In the genomic region with DNA sequence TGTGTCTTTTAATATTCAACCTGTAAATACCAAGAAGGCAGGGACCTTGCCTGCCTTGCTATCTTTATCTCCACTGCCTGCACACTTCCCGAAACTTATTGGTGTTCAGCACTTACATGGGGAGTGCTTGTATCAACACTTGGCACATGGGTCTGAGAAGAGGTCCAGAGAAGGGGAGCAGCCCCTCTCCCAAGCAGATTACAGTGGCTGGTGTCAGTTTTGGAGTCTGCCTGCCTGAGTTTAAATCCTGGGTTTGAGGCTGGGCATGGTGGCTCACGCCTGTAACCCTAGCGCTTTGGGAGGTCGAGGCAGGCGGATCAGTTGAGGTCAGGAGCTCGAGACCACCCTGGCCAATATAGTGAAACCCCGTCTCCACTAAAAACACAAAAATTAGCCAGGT, we compare ENCODE assay signal across 11 cellular contexts. TPM values are rescaled to one million over a fixed set of nuclear protein-coding genes. Genes with fewer than 3 reads are reported as not detected.
DNase-seq lines count a peak whose midpoint lies in the region; ATAC-seq, FAIRE-seq and TF ChIP-seq lines count a peak whose summit lies in the region.
"Had no signal": no experiment of that assay in that cellular context is flagged by ENCODE, and none has a peak within 500 bp of the region (broad histone marks: within the 10 kb centered on the region; RNA-seq: fewer than 3 reads in every experiment).

No MANE protein-coding gene starts in this region.

- BruUV-seq in IMR-90 (replicated peaks; lab: Mats Ljungman, UMichigan), result no TSS peak

- TF ChIP-seq POLR2A in IMR-90 (IDR thresholded peaks at IDR 0.05; ENCODE audit: low read depth, low read length) (no peak), H1 (IDR thresholded peaks at IDR 0.05; ENCODE audit: control extremely low read depth in 1 of 2, low read depth in 2 of 2, low read length in 2 of 2) (no peak)

- H4K8ac ChIP-seq in IMR-90 (ENCODE audit: low read depth in 2 of 2, low read length in 2 of 2) (no peak overlapping the region), H1 (ENCODE audit: extremely low read depth, insufficient read depth, low read length) (no peak overlapping the region), trophoblast cell (ENCODE audit: low read depth, low read length) (no peak overlapping the region)

- H3K27me3 ChIP-seq in IMR-90 (ENCODE audit: control insufficient read depth, insufficient read depth, low read length), result no peaks in the 10 kb centered on the region
- no peaks in the 10 kb centered on the region for H3K27me3 ChIP-seq in H1 (replicated peaks in 1 of 4; ENCODE audit: control insufficient read depth in 3 of 4, extremely low read depth in 1 of 4, insufficient read depth in 3 of 4, low read length in 3 of 4)
- H3K27me3 ChIP-seq in trophoblast cell (ENCODE audit: insufficient read depth, low read length), result no peaks in the 10 kb centered on the region

- H3K23ac ChIP-seq in IMR-90 (ENCODE audit: low read depth, low read length), result no peak overlapping the region
- no peak overlapping the region for H3K23ac ChIP-seq in H1 (ENCODE audit: insufficient read length)
- no peak overlapping the region for H3K23ac ChIP-seq in trophoblast cell (ENCODE audit: low read length)

- H2AFZ ChIP-seq in IMR-90 (replicated peaks; ENCODE audit: low read length, poor library complexity) (no peak overlapping the region), H1 (ENCODE audit: low read length) (no peak overlapping the region), trophoblast cell (ENCODE audit: insufficient read depth, low read length, poor library complexity) (no peak overlapping the region)
- H2AFZ ChIP-seq: GM23248 had no signal

- POLR2A ChIA-PET in IMR-90 (lab: Charles Lee; ENCODE audit: unreplicated experiment), result interaction anchor here (0.7 kb wide), 1 partner anchor 306 kb away, joined by 3 read pairs; no protein-coding TSS in a partner anchor
- POLR2A ChIA-PET in H1 (lab: Charles Lee; ENCODE audit: partially characterized antibody), result interaction anchor here (1.6 kb wide), 1 partner anchor 13 kb away, joined by 5 read pairs; no protein-coding TSS in a partner anchor

- CTCF ChIA-PET in IMR-90 (lab: Yijun Ruan, JAX), result interaction anchor here (0.6 to 2.0 kb wide), 17 partner anchors 10 to 546 kb away, joined by 3 to 10 read pairs (median 4); partner anchors contain the start of gene CEMIP
- CTCF ChIA-PET in H1 (lab: Charles Lee; ENCODE audit: partially characterized antibody), result interaction anchor here (0.6 to 5.9 kb wide), 56 partner anchors 7 to 513 kb away, joined by 3 to 94 read pairs (median 5); partner anchors contain the start of gene CEMIP

- peaks cover 0 to 9% of the 10 kb centered on the region in 2 experiments; a peak in 1 of 4 replicates for H3K79me2 ChIP-seq in H1 (ENCODE audit: control insufficient read depth in 1 of 2, insufficient read depth in 2 of 2, low read length in 2 of 2)
- no peaks in the 10 kb centered on the region for H3K79me2 ChIP-seq in trophoblast cell (ENCODE audit: control insufficient read depth, insufficient read depth, low read length, poor library complexity)

- no peak for DNase-seq in IMR-90
- no peak for DNase-seq in central memory CD8-positive, alpha-beta T cell (ENCODE audit: low spot score in 2 of 2)
- peak in 1 of 2 experiments; percentile 16 for DNase-seq in H1 (ENCODE audit: low read depth in 1 of 2, low spot score in 2 of 2)
- no peak for DNase-seq in trophoblast cell
- no peak for DNase-seq in NCI-H345 treated with DMSO at 0.1 percent for 48 hours (lab: John Stamatoyannopoulos, UW; ENCODE audit: unreplicated experiment)
- no peak for DNase-seq in NCI-H2227 (lab: John Stamatoyannopoulos, UW; ENCODE audit: unreplicated experiment)
- DNase-seq: GF-D8, H9 had no signal

- peak overlapping the region; percentile 46 for H3K27ac Mint-ChIP-seq in central memory CD8-positive, alpha-beta T cell (ENCODE audit: low read depth)

- TF ChIP-seq EP300 in H1 (IDR thresholded peaks at IDR 0.05; ENCODE audit: borderline replicate concordance in 1 of 2, low read depth in 2 of 2, low read length in 2 of 2), result no peak

- H3K79me1 ChIP-seq in IMR-90 (ENCODE audit: low read depth in 1 of 2, low read length in 2 of 2), result peaks cover 12 to 19% of the 10 kb centered on the region in 2 experiments
- H3K79me1 ChIP-seq in H1 (ENCODE audit: low read depth, low read length), result peaks cover 7% of the 10 kb centered on the region
- H3K79me1 ChIP-seq in trophoblast cell (ENCODE audit: low read length), result peaks cover 9% of the 10 kb centered on the region

- H2BK120ac ChIP-seq in IMR-90 (ENCODE audit: low read depth, low read length) (no peak overlapping the region), H1 (replicated peaks; ENCODE audit: low read depth, low read length) (no peak overlapping the region), trophoblast cell (ENCODE audit: insufficient read depth, low read length, poor library complexity) (no peak overlapping the region)

- no peak overlapping the region for H3K27ac ChIP-seq in IMR-90 (ENCODE audit: insufficient read depth, low read length)
- H3K27ac ChIP-seq in H1 (ENCODE audit: low read depth, low read length), result no peak overlapping the region
- no peak overlapping the region for H3K27ac ChIP-seq in trophoblast cell (ENCODE audit: low read depth, low read length)
- H3K27ac ChIP-seq: GM23248 had no signal

- TF ChIP-seq CTCF in IMR-90 (conservative IDR thresholded peaks at IDR 0.05; ENCODE audit: low read depth, low read length) (no peak), H1 (IDR thresholded peaks at IDR 0.05; ENCODE audit: control extremely low read depth in 1 of 3, insufficient read depth in 1 of 3, low read depth in 1 of 3, low read length in 3 of 3) (no peak)

- H3K27me3 Mint-ChIP-seq in central memory CD8-positive, alpha-beta T cell, result no peaks in the 10 kb centered on the region
- H3K27me3 Mint-ChIP-seq: CD4-positive, alpha-beta memory T cell had no signal

- H2BK15ac ChIP-seq in IMR-90 (ENCODE audit: low read depth, low read length) (no peak overlapping the region), H1 (ENCODE audit: low read length) (no peak overlapping the region)

- H3K9me3 ChIP-seq in IMR-90 (ENCODE audit: control insufficient read depth, insufficient read depth, low read length) (no peaks in the 10 kb centered on the region), H1 (ENCODE audit: insufficient read depth in 2 of 2, low read depth in 1 of 2, low read length in 1 of 2) (no peaks in the 10 kb centered on the region), trophoblast cell (ENCODE audit: insufficient read depth, low read depth, low read length) (no peaks in the 10 kb centered on the region)

- no CpG with 5 or more reads among the region's 7 CpGs for WGBS in IMR-90 (ENCODE audit: extremely low coverage in 2 of 2, insufficient read length in 1 of 2), 2 experiments
- 71% methylated on average over 7 of the region's 7 CpGs; no CpG with 5 or more reads in 1 of the 2 experiments for WGBS in H1 (ENCODE audit: extremely low coverage in 1 of 2, insufficient coverage in 1 of 2, insufficient read length in 1 of 2, insufficient replicate concordance in 2 of 2, low coverage in 1 of 2, low lambda C conversion rate in 2 of 2, missing lambda C conversion rate in 1 of 2), 2 experiments
- whole genome bisulfite sequencing in trophoblast cell (ENCODE audit: extremely low coverage, insufficient coverage, insufficient read length), result no CpG with 5 or more reads among the region's 7 CpGs

- H3K56ac ChIP-seq in IMR-90 (ENCODE audit: extremely low read depth, insufficient read depth, low read length) (no peak overlapping the region), H1 (replicated peaks; ENCODE audit: insufficient read length, low read depth, low read length) (no peak overlapping the region)

- no peaks in the 10 kb centered on the region for H3K23me2 ChIP-seq in H1 (ENCODE audit: low read depth, low read length)

- H3K4me1 ChIP-seq in IMR-90 (ENCODE audit: control insufficient read depth, insufficient read depth, low read length) (peaks cover 13% of the 10 kb centered on the region), H1 (replicated peaks in 1 of 4; ENCODE audit: control insufficient read depth in 3 of 4, insufficient read depth in 4 of 4, low read length in 3 of 4) (peaks cover 13 to 30% (median 21%) of the 10 kb centered on the region in 4 experiments), trophoblast cell (ENCODE audit: control insufficient read depth in 1 of 2, insufficient read depth in 2 of 2, low read length in 2 of 2) (peaks cover 16 to 21% of the 10 kb centered on the region in 2 experiments)

- H3K18ac ChIP-seq in IMR-90 (ENCODE audit: low read depth, low read length), result no peak overlapping the region
- no peak overlapping the region for H3K18ac ChIP-seq in H1 (ENCODE audit: extremely low read depth, low read length)
- no peak overlapping the region for H3K18ac ChIP-seq in trophoblast cell (ENCODE audit: low read length)

- no peak overlapping the region for H3K4ac ChIP-seq in IMR-90 (ENCODE audit: low read depth, low read length)
- H3K4ac ChIP-seq in H1 (replicated peaks; ENCODE audit: insufficient read length, low read depth, low read length), result no peak overlapping the region
- H3K4ac ChIP-seq in trophoblast cell (ENCODE audit: low read depth, low read length), result no peak overlapping the region

- H3K9ac ChIP-seq in IMR-90 (ENCODE audit: low read depth, low read length) (no peak overlapping the region), H1 (replicated peaks in 1 of 4; ENCODE audit: extremely low read depth in 1 of 4, low read depth in 3 of 4, low read length in 3 of 4) (no peak overlapping the region), trophoblast cell (ENCODE audit: low read length) (no peak overlapping the region)
- H3K9ac ChIP-seq: GM23248 had no signal

- H3K14ac ChIP-seq in IMR-90 (replicated peaks; ENCODE audit: low read depth, low read length) (no peak overlapping the region), H1 (ENCODE audit: insufficient read length) (no peak overlapping the region), trophoblast cell (ENCODE audit: low read length) (peak overlapping the region; percentile 6)

- H2BK12ac ChIP-seq in H1 (ENCODE audit: low read depth, low read length), result no peak overlapping the region
- peak overlapping the region; percentile 42 for H2BK12ac ChIP-seq in trophoblast cell (ENCODE audit: low read length)

- in situ Hi-C loops in IMR-90 (cut with MboI; ENCODE audit: low sequenced_read_pairs), result loop anchor here (5.0 kb wide), 1 partner anchor 512 kb away; no protein-coding TSS in a partner anchor

- H4K20me1 ChIP-seq in IMR-90 (ENCODE audit: insufficient read depth, low read length) (peaks cover 12% of the 10 kb centered on the region; the same call in 1 of the 2 replicates), H1 (replicated peaks in 1 of 2; ENCODE audit: control insufficient read depth in 1 of 2, insufficient read depth in 2 of 2, low read length in 2 of 2) (peaks cover 0 to 8% of the 10 kb centered on the region in 2 experiments)

- H3K36me3 Mint-ChIP-seq in central memory CD8-positive, alpha-beta T cell (ENCODE audit: insufficient read depth), result peaks cover 9% of the 10 kb centered on the region

- H3K4me2 ChIP-seq in IMR-90 (ENCODE audit: low read depth, low read length) (no peak overlapping the region), H1 (ENCODE audit: insufficient read depth in 1 of 2, low read depth in 2 of 2, low read length in 2 of 2) (no peak overlapping the region), trophoblast cell (ENCODE audit: low read length) (no peak overlapping the region)

- no peak for TF ChIP-seq RAD21 in IMR-90 (IDR thresholded peaks at IDR 0.05; ENCODE audit: low read length)
- TF ChIP-seq RAD21 in H1 (IDR thresholded peaks at IDR 0.05 in 1 of 2, conservative IDR thresholded peaks at IDR 0.05 in 1 of 2; ENCODE audit: low read depth in 2 of 2, low read length in 2 of 2), result no peak

- H3K4me3 ChIP-seq in IMR-90 (ENCODE audit: insufficient read depth, low read depth, low read length), result no peak overlapping the region
- no peak overlapping the region for H3K4me3 ChIP-seq in H1 (ENCODE audit: extremely low read depth in 1 of 4, insufficient read depth in 2 of 4, low read depth in 3 of 4, low read length in 4 of 4)
- no peak overlapping the region for H3K4me3 ChIP-seq in trophoblast cell (ENCODE audit: low read depth, low read length)
- H3K4me3 ChIP-seq: GM23248 had no signal

- no peaks in the 10 kb centered on the region for H3K9me3 Mint-ChIP-seq in central memory CD8-positive, alpha-beta T cell

- peaks cover 15% of the 10 kb centered on the region for H3K9me1 ChIP-seq in IMR-90 (ENCODE audit: insufficient read depth, low read length)

- no peak overlapping the region for H4K12ac ChIP-seq in trophoblast cell (ENCODE audit: low read depth, low read length)

- H3K4me1 Mint-ChIP-seq in central memory CD8-positive, alpha-beta T cell, result peaks cover 22% of the 10 kb centered on the region

- H2BK20ac ChIP-seq in IMR-90 (ENCODE audit: low read depth, low read length), result 0 out of 2 replicates have a peak overlapping the region, but pooled peaks have one; percentile 3
- 0 out of 2 replicates have a peak overlapping the region, but pooled peaks have one; percentile 34 for H2BK20ac ChIP-seq in H1 (ENCODE audit: low read length)

- no peak for FAIRE-seq in H1 (lab: Jason Lieb, UNC)
- FAIRE-seq: GM12891 had no signal

- no peak overlapping the region for H4K91ac ChIP-seq in IMR-90 (ENCODE audit: insufficient read depth, low read depth, low read length)
- H4K91ac ChIP-seq in H1 (replicated peaks; ENCODE audit: insufficient read length, low read length), result no peak overlapping the region
- H4K91ac ChIP-seq in trophoblast cell (ENCODE audit: low read depth, low read length), result peak overlapping the region; percentile 20

- H3K4me3 Mint-ChIP-seq in central memory CD8-positive, alpha-beta T cell, result no peak overlapping the region
- H3K4me3 Mint-ChIP-seq: CD4-positive, alpha-beta memory T cell; H9 had no signal

- dilution Hi-C loops in IMR-90 (cut with HindIII; ENCODE audit: low sequenced_read_pairs, unreplicated experiment), result no loop called here

- ATAC-seq in IMR-90 (ENCODE audit: low read depth), result no peak
- no peak for ATAC-seq in central memory CD8-positive, alpha-beta T cell (replicated peaks; ENCODE audit: extremely low read depth, poor library complexity, severe bottlenecking)

- H2BK5ac ChIP-seq in IMR-90 (ENCODE audit: low read depth, low read length, poor library complexity, severe bottlenecking), result no peak overlapping the region
- 0 out of 2 replicates have a peak overlapping the region, but pooled peaks have one; percentile 27 for H2BK5ac ChIP-seq in H1 (ENCODE audit: low read depth, low read length)
- H2BK5ac ChIP-seq in trophoblast cell (ENCODE audit: low read depth, low read length, poor library complexity), result no peak overlapping the region

- H3K36me3 ChIP-seq in IMR-90 (ENCODE audit: control insufficient read depth, insufficient read depth, low read length) (peaks cover 4% of the 10 kb centered on the region; the same call in 1 of the 2 replicates), H1 (ENCODE audit: control insufficient read depth in 2 of 4, insufficient read depth in 4 of 4, low read length in 3 of 4) (peaks cover 0 to 3% (median 0%) of the 10 kb centered on the region in 4 experiments; a peak in 1 of 8 replicates), trophoblast cell (ENCODE audit: control insufficient read depth in 1 of 2, insufficient read depth in 2 of 2, low read length in 2 of 2) (peaks cover 4 to 8% of the 10 kb centered on the region in 2 experiments)

- intact Hi-C loops in IMR-90 (cut with micrococcal nuclease), result no loop called here

- 0 out of 2 replicates have a peak overlapping the region, but pooled peaks have one; percentile 33 for H2AK5ac ChIP-seq in IMR-90 (ENCODE audit: low read depth, low read length)
- H2AK5ac ChIP-seq in H1 (ENCODE audit: low read depth, low read length), result peak overlapping the region; percentile 79; the same call in 1 of the 2 replicates
- no peak overlapping the region for H2AK5ac ChIP-seq in trophoblast cell (ENCODE audit: low read length)

- peak overlapping the region; percentile 1 for H2AK9ac ChIP-seq in IMR-90 (replicated peaks; ENCODE audit: low read depth, low read length, poor library complexity)

- H4K5ac ChIP-seq in IMR-90 (ENCODE audit: low read depth, low read length) (no peak overlapping the region), H1 (ENCODE audit: insufficient read length, low read depth, low read length) (no peak overlapping the region)

RNA-seq across cellular contexts. Expression of gene MESD, which starts 20.3 kb away (rescaled TPM):
- 10.0 and 15.3 TPM in 2 replicates for total RNA-seq in IMR-90 (2012; rRNA removed)
- polyA plus RNA-seq in IMR-90 (2012; rRNA removed), result 14.0 and 14.7 TPM in 2 replicates
- polyA plus RNA-seq in IMR-90 (2012; cell fraction: cytosol; rRNA removed), result 6.2 and 6.5 TPM in 2 replicates
- 3.5 and 8.2 TPM in 2 replicates for polyA plus RNA-seq in IMR-90 (2012; cell fraction: nucleus; rRNA removed; ENCODE audit: low replicate concordance)
- total RNA-seq in H1 (2021; fragmentation: NEBNext Ultra II Directional; extraction: Animal tissue kit (Norgen Biotek cat#: 25700)), result 28.3 and 30.2 TPM in 2 replicates
- polyA plus RNA-seq in H1 (2011; rRNA removed), result 9.0 and 11.0 TPM in 2 replicates
- polyA plus RNA-seq in H1 (2011; cell fraction: cytosol; rRNA removed), result 13.8 TPM
- polyA plus RNA-seq in H1 (2011; cell fraction: nucleus; rRNA removed), result 14.7 TPM
- polyA plus RNA-seq in H1 (2012, experiment 1 of 2), result 22.3 to 32.0 TPM (median 24.0 TPM) in 4 replicates
- 8.8 TPM for polyA plus RNA-seq in H1 (2012, experiment 2 of 2)
- polyA plus RNA-seq in H1 (2013, experiment 1 of 2), result 36.2 TPM
- polyA plus RNA-seq in H1 (2013, experiment 2 of 2), result 45.6 TPM
- 16.4 and 16.6 TPM in 2 replicates for polyA minus RNA-seq in H1 (2011; rRNA and poly(A)+ RNA removed)
- polyA minus RNA-seq in H1 (2011; cell fraction: cytosol; rRNA and poly(A)+ RNA removed), result 14.2 TPM
- 33.9 TPM for polyA minus RNA-seq in H1 (2011; cell fraction: nucleus; rRNA and poly(A)+ RNA removed)
- polyA plus RNA-seq in trophoblast cell (2013), result 50.6 and 52.8 TPM in 2 replicates

RNA-seq across cellular contexts. Expression of gene TLNRD1, which starts 31.4 kb away (rescaled TPM):
- 2.2 and 2.8 TPM in 2 replicates for total RNA-seq in IMR-90 (2012; rRNA removed)
- 6.8 and 9.5 TPM in 2 replicates for polyA plus RNA-seq in IMR-90 (2012; rRNA removed)
- polyA plus RNA-seq in IMR-90 (2012; cell fraction: cytosol; rRNA removed), result 4.7 and 12.7 TPM in 2 replicates
- 3.6 and 10.3 TPM in 2 replicates for polyA plus RNA-seq in IMR-90 (2012; cell fraction: nucleus; rRNA removed; ENCODE audit: low replicate concordance)
- total RNA-seq in H1 (2021; fragmentation: NEBNext Ultra II Directional; extraction: Animal tissue kit (Norgen Biotek cat#: 25700)), result 19.8 and 20.5 TPM in 2 replicates
- 12.2 and 15.5 TPM in 2 replicates for polyA plus RNA-seq in H1 (2011; rRNA removed)
- 12.0 TPM for polyA plus RNA-seq in H1 (2011; cell fraction: cytosol; rRNA removed)
- 11.5 TPM for polyA plus RNA-seq in H1 (2011; cell fraction: nucleus; rRNA removed)
- polyA plus RNA-seq in H1 (2012, experiment 1 of 2), result 7.7 to 11.6 TPM (median 11.0 TPM) in 4 replicates
- polyA plus RNA-seq in H1 (2012, experiment 2 of 2), result 10.8 TPM
- polyA plus RNA-seq in H1 (2013, experiment 1 of 2), result 11.0 TPM
- polyA plus RNA-seq in H1 (2013, experiment 2 of 2), result 10.5 TPM
- 2.1 and 3.6 TPM in 2 replicates for polyA minus RNA-seq in H1 (2011; rRNA and poly(A)+ RNA removed)
- polyA minus RNA-seq in H1 (2011; cell fraction: cytosol; rRNA and poly(A)+ RNA removed), result 13.8 TPM
- polyA minus RNA-seq in H1 (2011; cell fraction: nucleus; rRNA and poly(A)+ RNA removed), result 14.3 TPM
- 14.0 and 14.4 TPM in 2 replicates for polyA plus RNA-seq in trophoblast cell (2013)
